Comparison of ENCODE assay signal across 11 cellular contexts in genomic region chr2:43073373-43073772, GRCh38.
DNase-seq lines count a peak whose midpoint lies in the region; ATAC-seq, FAIRE-seq and TF ChIP-seq lines count a peak whose summit lies in the region.
"Had no signal": no experiment of that assay in that cellular context is flagged by ENCODE, and none has a peak within 500 bp of the region (broad histone marks: within the 10 kb centered on the region; RNA-seq: fewer than 3 reads in every experiment).

No MANE protein-coding gene starts in this region.

- intact Hi-C loops in ovary (cut with DNase I), result no loop called here

- no peak for TF ChIP-seq POLR2A in ovary (IDR thresholded peaks at IDR 0.05)

- H3K4me3 ChIP-seq in SJCRH30 (no peak overlapping the region), fibroblast of pulmonary artery (replicated peaks; ENCODE audit: low read depth, low read length) (no peak overlapping the region), ovary (no peak overlapping the region)
- H3K4me3 ChIP-seq: dorsolateral prefrontal cortex had no signal

- no peaks in the 10 kb centered on the region for H3K9me3 Mint-ChIP-seq in stimulated activated effector memory CD8-positive, alpha-beta T cell treated with anti-CD3 and anti-CD28 coated beads, Interleukin-12 subunit alpha, Interleukin-12 subunit beta, amount 100 ng/mL, for 72 hours
- H3K9me3 Mint-ChIP-seq: activated CD8-positive, alpha-beta T cell treated with anti-CD3 and anti-CD28 coated beads for 36 hours; CD8-positive, alpha-beta T cell had no signal

- WGBS in ovary, 3 donors, result 36 to 48% (median 43%) methylated on average over 6 of the region's 6 CpGs

- H3K4me3 Mint-ChIP-seq in stimulated activated effector memory CD8-positive, alpha-beta T cell treated with anti-CD3 and anti-CD28 coated beads, Interleukin-12 subunit alpha, Interleukin-12 subunit beta, amount 100 ng/mL, for 72 hours, result no peak overlapping the region
- H3K4me3 Mint-ChIP-seq: activated CD8-positive, alpha-beta T cell treated with anti-CD3 and anti-CD28 coated beads for 36 hours; CD8-positive, alpha-beta T cell had no signal

- TF ChIP-seq CTCF in fibroblast of pulmonary artery (IDR thresholded peaks at IDR 0.05; ENCODE audit: low read length, missing control alignments) (no peak), ovary (IDR thresholded peaks at IDR 0.05) (no peak)

- TF ChIP-seq EP300 in ovary (IDR thresholded peaks at IDR 0.05), result no peak

- no peaks in the 10 kb centered on the region for H3K4me1 Mint-ChIP-seq in stimulated activated effector memory CD8-positive, alpha-beta T cell treated with anti-CD3 and anti-CD28 coated beads, Interleukin-12 subunit alpha, Interleukin-12 subunit beta, amount 100 ng/mL, for 72 hours

- H3K36me3 ChIP-seq in SJCRH30, result no peaks in the 10 kb centered on the region
- H3K36me3 ChIP-seq in ovary, result no peaks in the 10 kb centered on the region

- no peak for FAIRE-seq in GM19239 (lab: Jason Lieb, UNC)

- H3K4me1 ChIP-seq in SJCRH30 (peaks cover 67% of the 10 kb centered on the region), ovary (ENCODE audit: insufficient read depth) (peaks cover 32% of the 10 kb centered on the region)

- ATAC-seq in GM18873 (IDR thresholded peaks at IDR 0.05; ENCODE audit: low FRiP score, unreplicated experiment), result no peak
- ATAC-seq in stimulated activated effector memory CD8-positive, alpha-beta T cell treated with anti-CD3 and anti-CD28 coated beads, Interleukin-12 subunit alpha, Interleukin-12 subunit beta, amount 100 ng/mL, for 72 hours, result no peak
- ATAC-seq: activated CD8-positive, alpha-beta T cell treated with anti-CD3 and anti-CD28 coated beads for 36 hours; CD8-positive, alpha-beta T cell had no signal

- H3K27ac ChIP-seq in SJCRH30, result peak overlapping the region; percentile 52
- H3K27ac ChIP-seq in ovary, result peak overlapping the region; percentile 10 to 43

- DNase-seq in Daoy (ENCODE audit: low read depth), result peak; percentile 84
- DNase-seq in SJCRH30, result peak; percentile 86 to 91
- peak; percentile 60 for DNase-seq in fibroblast of pulmonary artery (ENCODE audit: low read depth)
- peak in 2 of 5 donors; percentile 12 to 54 for DNase-seq in ovary
- DNase-seq in GM19239 (ENCODE audit: insufficient read length, low spot score), result no peak
- DNase-seq in COR-L47 (lab: John Stamatoyannopoulos, UW), result no peak
- DNase-seq in stimulated activated effector memory CD8-positive, alpha-beta T cell treated with anti-CD3 and anti-CD28 coated beads, Interleukin-12 subunit alpha, Interleukin-12 subunit beta, amount 100 ng/mL, for 72 hours (ENCODE audit: low spot score in 2 of 2), result no peak
- DNase-seq: activated CD8-positive, alpha-beta T cell treated with anti-CD3 and anti-CD28 coated beads for 36 hours; CD8-positive, alpha-beta T cell; dorsolateral prefrontal cortex had no signal

- H3K27ac Mint-ChIP-seq in stimulated activated effector memory CD8-positive, alpha-beta T cell treated with anti-CD3 and anti-CD28 coated beads, Interleukin-12 subunit alpha, Interleukin-12 subunit beta, amount 100 ng/mL, for 72 hours, result no peak overlapping the region
- H3K27ac Mint-ChIP-seq: activated CD8-positive, alpha-beta T cell treated with anti-CD3 and anti-CD28 coated beads for 36 hours; CD8-positive, alpha-beta T cell had no signal

- no peaks in the 10 kb centered on the region for H3K36me3 Mint-ChIP-seq in stimulated activated effector memory CD8-positive, alpha-beta T cell treated with anti-CD3 and anti-CD28 coated beads, Interleukin-12 subunit alpha, Interleukin-12 subunit beta, amount 100 ng/mL, for 72 hours

- H3K27me3 ChIP-seq in SJCRH30 (no peaks in the 10 kb centered on the region), ovary (no peaks in the 10 kb centered on the region)
- H3K27me3 ChIP-seq: dorsolateral prefrontal cortex had no signal

- H3K9me3 ChIP-seq in SJCRH30 (replicated peaks) (no peaks in the 10 kb centered on the region), ovary (no peaks in the 10 kb centered on the region)

Comparison
In these comparisons a context has a peak if more than half of its experiments do, and no peak if none do; other contexts are left out.
1. DNase-seq: peak in Daoy (single experiment), SJCRH30 (2 of 2) and fibroblast of pulmonary artery (single experiment); none in GM19239 (single experiment), COR-L47 (single experiment) and stimulated activated effector memory CD8-positive, alpha-beta T cell treated with anti-CD3 and anti-CD28 coated beads, Interleukin-12 subunit alpha, Interleukin-12 subunit beta, amount 100 ng/mL, for 72 hours (0 of 2).